Comparison of ENCODE assay signal across 13 cellular contexts in the genomic region with DNA sequence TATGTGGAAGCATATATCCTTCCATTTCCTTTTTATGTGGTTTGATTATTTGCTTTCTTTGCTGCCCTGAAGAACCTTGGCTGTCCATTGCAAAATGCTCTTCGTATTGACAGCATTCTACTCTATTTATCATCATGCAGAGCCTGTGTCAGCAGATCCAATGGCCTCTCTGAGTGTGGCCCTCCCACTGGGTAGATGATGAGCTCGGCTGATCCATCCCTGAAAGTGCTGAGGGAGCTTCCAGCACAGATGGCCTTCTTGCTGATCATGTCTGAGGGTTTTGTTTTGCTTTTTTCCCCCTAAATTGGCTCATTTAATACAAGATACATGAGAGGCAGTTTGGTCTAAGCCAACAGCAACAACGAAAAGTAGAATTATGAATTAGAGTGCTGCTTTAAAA.
DNase-seq lines count a peak whose midpoint lies in the region; ATAC-seq and TF ChIP-seq lines count a peak whose summit lies in the region.
"Had no signal": no experiment of that assay in that cellular context is flagged by ENCODE, and none has a peak within 500 bp of the region (broad histone marks: within the 10 kb centered on the region; RNA-seq: fewer than 3 reads in every experiment).

No MANE protein-coding gene starts in this region.

- H3K79me2 ChIP-seq in hepatocyte: no peaks in the 10 kb centered on the region

- WGBS in hepatocyte (ENCODE audit: low lambda C conversion rate, missing lambda C conversion rate): 69% methylated on average over 3 of the region's 3 CpGs

- H2AFZ ChIP-seq in hepatocyte: no peak overlapping the region
- H2AFZ ChIP-seq: GM23248 had no signal

- H3K27ac ChIP-seq in hepatocyte: no peak overlapping the region
- H3K27ac ChIP-seq: C4-2B, GM23248, SJSA1 had no signal

- peak; percentile 41 for DNase-seq in NCI-H82 (lab: John Stamatoyannopoulos, UW)
- DNase-seq in NCI-H82 treated with DMSO at 0.1 percent for 48 hours (lab: John Stamatoyannopoulos, UW; ENCODE audit: unreplicated experiment): no peak
- peak; percentile 94 for DNase-seq in NCI-H446 treated with DMSO at 0.1 percent for 48 hours (lab: John Stamatoyannopoulos, UW)
- peak; percentile 75 for DNase-seq in cerebellum (ENCODE audit: low spot score)
- peak; percentile 2 for DNase-seq in smooth muscle cell of the brain vasculature (ENCODE audit: low read depth, low spot score)
- no peak for DNase-seq in NCI-H2107 (lab: John Stamatoyannopoulos, UW)
- no peak for DNase-seq in hepatocyte (ENCODE audit: low spot score)
- DNase-seq: COR-L47, GM23248, NCI-H2081 treated with DMSO at 0.1 percent for 48 hours had no signal

- no peaks in the 10 kb centered on the region for H3K36me3 ChIP-seq in hepatocyte (replicated peaks; ENCODE audit: insufficient read depth, low read depth)
- H3K36me3 ChIP-seq: SJSA1 had no signal

- no peak overlapping the region for H3K4me3 ChIP-seq in hepatocyte
- H3K4me3 ChIP-seq: GM23248, SJSA1 had no signal

- ATAC-seq in GM18502 (IDR thresholded peaks at IDR 0.05; ENCODE audit: poor library complexity, unreplicated experiment): no peak

- H3K9me2 ChIP-seq in hepatocyte (replicated peaks; ENCODE audit: insufficient read depth): no peaks in the 10 kb centered on the region

- H3K4me1 ChIP-seq in hepatocyte (ENCODE audit: insufficient read depth): no peaks in the 10 kb centered on the region
- H3K4me1 ChIP-seq: SJSA1 had no signal

- H3K4me2 ChIP-seq in hepatocyte: no peak overlapping the region

- no peaks in the 10 kb centered on the region for H3K27me3 ChIP-seq in hepatocyte
- H3K27me3 ChIP-seq: SJSA1 had no signal

- H4K20me1 ChIP-seq in hepatocyte (ENCODE audit: insufficient read depth, poor library complexity, severe bottlenecking): no peaks in the 10 kb centered on the region

- H3K9me3 ChIP-seq in hepatocyte (ENCODE audit: low read depth): no peaks in the 10 kb centered on the region
- H3K9me3 ChIP-seq: SJSA1 had no signal

- TF ChIP-seq CTCF in hepatocyte (IDR thresholded peaks at IDR 0.05; ENCODE audit: poor library complexity): no peak

Comparison
In these comparisons a context has a peak if more than half of its experiments do, and no peak if none do; other contexts are left out.
1. DNase-seq: peak in NCI-H82 (single experiment), NCI-H446 treated with DMSO at 0.1 percent for 48 hours (single experiment), cerebellum (single experiment) and smooth muscle cell of the brain vasculature (single experiment); none in NCI-H82 treated with DMSO at 0.1 percent for 48 hours (single experiment), NCI-H2107 (single experiment) and hepatocyte (single experiment).